In genomic region chr10:119029613-119030420, GRCh38 we compare ENCODE assay signal across 8 cellular contexts. TPM values are rescaled to one million over a fixed set of nuclear protein-coding genes. Genes with fewer than 3 reads are reported as not detected.
A peak's percentile ranks its signal among the peaks of the same experiment; 100 is the strongest.
DNase-seq lines count a peak whose midpoint lies in the region; ATAC-seq and TF ChIP-seq lines count a peak whose summit lies in the region.

TSS of gene NANOS1 (plus strand) at chr10:119029714. CDS start at chr10:119029802, 88 bp downstream.

- H3K27me3 ChIP-seq in ACC112 (ENCODE audit: insufficient read depth, low read length) (no peaks in the 10 kb centered on the region), ectodermal cell (ENCODE audit: control insufficient read depth, insufficient read depth, low read length, poor library complexity, severe bottlenecking) (peaks cover 13% of the 10 kb centered on the region), muscle layer of duodenum (ENCODE audit: low read depth, low read length) (no peaks in the 10 kb centered on the region), upper lobe of left lung (no peaks in the 10 kb centered on the region)

- H3K36me3 ChIP-seq in ACC112 (ENCODE audit: insufficient read depth, low read length) (peaks cover 12% of the 10 kb centered on the region; the same call in 1 of the 2 replicates), ectodermal cell (ENCODE audit: control insufficient read depth, insufficient read depth, low read length) (peaks cover 11% of the 10 kb centered on the region), muscle layer of duodenum (ENCODE audit: control insufficient read depth in 1 of 2, insufficient read depth in 2 of 2, low read length in 2 of 2) (peaks cover 11 to 16% of the 10 kb centered on the region in 2 donors), upper lobe of left lung (peaks cover 7 to 24% (median 15%) of the 10 kb centered on the region in 4 donors)

- H2AFZ ChIP-seq in ACC112 (ENCODE audit: low read length, unreplicated experiment) = no peak within 1 kb of the TSS

- no peak within 1 kb of the TSS for H3K27ac ChIP-seq in ACC112 (ENCODE audit: low read depth, low read length)
- H3K27ac ChIP-seq in ectodermal cell (ENCODE audit: insufficient read depth, low read depth, low read length, poor library complexity, severe bottlenecking) = no peak within 1 kb of the TSS
- H3K27ac ChIP-seq in muscle layer of duodenum (ENCODE audit: low read length) = no peak within 1 kb of the TSS
- H3K27ac ChIP-seq in upper lobe of left lung = peak within 1 kb of the TSS; percentile 8 to 74 (median 45)

- H3K4me3 ChIP-seq in ACC112 (ENCODE audit: low read depth, low read length) (peak within 1 kb of the TSS; percentile 75), ectodermal cell (ENCODE audit: insufficient read depth, low read depth, low read length) (peak within 1 kb of the TSS; percentile 55), muscle layer of duodenum (ENCODE audit: low read depth in 1 of 2, low read length in 2 of 2) (peak within 1 kb of the TSS; percentile 30 to 67), upper lobe of left lung (peak within 1 kb of the TSS; percentile 54 to 69 (median 65))

- DNase-seq in T-helper 2 cell treated with Interferon-gamma antibody and Interleukin-4, amounts not matched to agents 5 μg/mL and 100 μg/mL, for 36 hours (ENCODE audit: low spot score) = peak; percentile 29
- DNase-seq in upper lobe of left lung = peak in 1 of 2 donors; percentile 89
- DNase-seq in erythroblast (lab: John Stamatoyannopoulos, UW) = no peak

- ATAC-seq in GM19043 (IDR thresholded peaks at IDR 0.05; ENCODE audit: low read depth, unreplicated experiment) = peak; percentile 14
- ATAC-seq in HG03108 (IDR thresholded peaks at IDR 0.05; ENCODE audit: unreplicated experiment) = peak; percentile 25
- peak in 1 of 2 donors; percentile 1 for ATAC-seq in upper lobe of left lung (ENCODE audit: low FRiP score in 2 of 2)

- peak within 1 kb of the TSS; percentile 73 for H3K4me3 Mint-ChIP-seq in T-helper 2 cell treated with Interferon-gamma antibody and Interleukin-4, amounts not matched to agents 5 μg/mL and 100 μg/mL, for 36 hours

- H3K36me3 Mint-ChIP-seq in T-helper 2 cell treated with Interferon-gamma antibody and Interleukin-4, amounts not matched to agents 5 μg/mL and 100 μg/mL, for 36 hours (ENCODE audit: low read depth) = peaks cover 27% of the 10 kb centered on the region

- peaks cover 9% of the 10 kb centered on the region for H3K27me3 Mint-ChIP-seq in T-helper 2 cell treated with Interferon-gamma antibody and Interleukin-4, amounts not matched to agents 5 μg/mL and 100 μg/mL, for 36 hours (ENCODE audit: low read depth)

- WGBS in ectodermal cell, 2 experiments = 0% methylated on average over 136 of the region's 136 CpGs
- 1 to 3% methylated on average over 14 to 16 of the region's 136 CpGs for WGBS in upper lobe of left lung, 2 donors

- no peak for TF ChIP-seq CTCF in upper lobe of left lung (IDR thresholded peaks at IDR 0.05)

- H3K4me1 Mint-ChIP-seq in T-helper 2 cell treated with Interferon-gamma antibody and Interleukin-4, amounts not matched to agents 5 μg/mL and 100 μg/mL, for 36 hours (ENCODE audit: low read depth) = peaks cover 20% of the 10 kb centered on the region

- H3K9me3 Mint-ChIP-seq in T-helper 2 cell treated with Interferon-gamma antibody and Interleukin-4, amounts not matched to agents 5 μg/mL and 100 μg/mL, for 36 hours = no peaks in the 10 kb centered on the region

- no peak for TF ChIP-seq EP300 in upper lobe of left lung (IDR thresholded peaks at IDR 0.05)

- H3K4me1 ChIP-seq in ACC112 (ENCODE audit: control insufficient read depth, insufficient read depth, low read length, unreplicated experiment) (peaks cover 21% of the 10 kb centered on the region), ectodermal cell (ENCODE audit: control insufficient read depth, insufficient read depth, low read length) (peaks cover 10% of the 10 kb centered on the region), muscle layer of duodenum (ENCODE audit: control insufficient read depth in 1 of 2, insufficient read depth in 2 of 2, low read length in 2 of 2) (peaks cover 4 to 35% of the 10 kb centered on the region in 2 donors), upper lobe of left lung (peaks cover 14 to 36% (median 23%) of the 10 kb centered on the region in 4 donors)

- no peaks in the 10 kb centered on the region for H3K9me3 ChIP-seq in ectodermal cell (ENCODE audit: control insufficient read depth, low read length)
- no peaks in the 10 kb centered on the region for H3K9me3 ChIP-seq in muscle layer of duodenum (ENCODE audit: control insufficient read depth in 1 of 2, low read length in 2 of 2)
- H3K9me3 ChIP-seq in upper lobe of left lung = no peaks in the 10 kb centered on the region

- H3K79me2 ChIP-seq in ACC112 (ENCODE audit: control insufficient read depth, insufficient read depth, low read length, unreplicated experiment) = no peaks in the 10 kb centered on the region

- H3K27ac Mint-ChIP-seq in T-helper 2 cell treated with Interferon-gamma antibody and Interleukin-4, amounts not matched to agents 5 μg/mL and 100 μg/mL, for 36 hours = peak within 1 kb of the TSS; percentile 36

- no peak for TF ChIP-seq POLR2A in upper lobe of left lung (IDR thresholded peaks at IDR 0.05)
- no peak for TF ChIP-seq POLR2A in erythroblast (IDR thresholded peaks at IDR 0.05; ENCODE audit: low read length)

RNA-seq across cellular contexts. Expression of gene NANOS1, which starts in this region (rescaled TPM):
- polyA plus RNA-seq in ectodermal cell (2013, experiment 1 of 4) = 6.0 TPM
- polyA plus RNA-seq in ectodermal cell (2013, experiment 2 of 4) = 6.3 TPM
- 3.8 TPM for polyA plus RNA-seq in ectodermal cell (2013, experiment 3 of 4)
- polyA plus RNA-seq in ectodermal cell (2013, experiment 4 of 4) = 6.1 TPM
- total RNA-seq in upper lobe of left lung = 1 to 10 TPM in 3 of 6 donors, under 1 TPM in 1, not detected in 2; 0.69 to 3.0 (median 1.9) TPM

Comparison
In these comparisons a context has a peak if more than half of its experiments do, and no peak if none do; other contexts are left out.
1. H3K27ac ChIP-seq: peak in upper lobe of left lung (4 of 4); none in ACC112 (single experiment), ectodermal cell (single experiment) and muscle layer of duodenum (single experiment).
2. Peak in every context shown above with its lines, with median percentiles within 50 percentile points of each other: H3K4me3 ChIP-seq.